17 cellular contexts compared by ENCODE assay signal in genomic region chr11:70244698-70245097, GRCh38. TPM values are rescaled to one million over a fixed set of nuclear protein-coding genes. Genes with fewer than 3 reads are reported as not detected.
A peak's percentile ranks its signal among the peaks of the same experiment; 100 is the strongest.
DNase-seq lines count a peak whose midpoint lies in the region; ATAC-seq, FAIRE-seq and TF ChIP-seq lines count a peak whose summit lies in the region.
"Had no signal": no experiment of that assay in that cellular context is flagged by ENCODE, and none has a peak within 500 bp of the region (broad histone marks: within the 10 kb centered on the region; RNA-seq: fewer than 3 reads in every experiment).

No MANE protein-coding gene starts in this region.

- peak; percentile 17 for FAIRE-seq in urothelium cell line (lab: Jason Lieb, UNC)

- no peak for DNase-seq in SK-N-SH
- DNase-seq in adipocyte (ENCODE audit: low read depth), result peak; percentile 54
- DNase-seq in hepatic stellate cell (ENCODE audit: low spot score), result peak; percentile 90
- DNase-seq in urothelium cell line (ENCODE audit: low spot score), result peak; percentile 51
- DNase-seq in cerebellar nuclear complex (lab: John Stamatoyannopoulos, UW), result no peak
- no peak for DNase-seq in ACHN
- DNase-seq: activated CD4-positive, alpha-beta T cell treated with anti-CD3 and anti-CD28 coated beads, Interleukin-2, amount 10 ng/mL, durations not matched to agents 24 days and 14 days; anterior cingulate cortex; DMS 273 treated with DMSO at 0.1 percent for 48 hours; effector memory CD4-positive, alpha-beta T cell; head of caudate nucleus; left ventricle myocardium inferior; MM.1S; NCI-H2171 treated with DMSO at 0.1 percent for 48 hours had no signal

- H3K27me3 ChIP-seq in SK-N-SH (ENCODE audit: insufficient read depth), result peaks cover under 1% of the 10 kb centered on the region; the same call in 1 of the 2 replicates
- no peaks in the 10 kb centered on the region for H3K27me3 ChIP-seq in adipocyte (replicated peaks; ENCODE audit: control insufficient read depth, insufficient read depth, low read length)

- TF ChIP-seq CTCF in SK-N-SH (IDR thresholded peaks at IDR 0.05), result no peak

- no peaks in the 10 kb centered on the region for H3K9me3 ChIP-seq in SK-N-SH
- H3K9me3 ChIP-seq in adipocyte (ENCODE audit: control insufficient read depth, low read length), result no peaks in the 10 kb centered on the region
- H3K9me3 ChIP-seq: left ventricle myocardium inferior had no signal

- H3F3A ChIP-seq in SK-N-SH (replicated peaks; ENCODE audit: insufficient read depth), result no peaks in the 10 kb centered on the region

- no peaks in the 10 kb centered on the region for H3K9me2 ChIP-seq in SK-N-SH

- no peaks in the 10 kb centered on the region; a peak in 1 of 4 replicates for H3K4me1 ChIP-seq in SK-N-SH (ENCODE audit: control insufficient read depth in 1 of 2, insufficient read depth in 2 of 2, low read depth in 1 of 2, low read length in 1 of 2)
- peaks cover 43% of the 10 kb centered on the region for H3K4me1 ChIP-seq in adipocyte (ENCODE audit: control insufficient read depth, insufficient read depth, low read length)
- H3K4me1 ChIP-seq: left ventricle myocardium inferior had no signal

- CTCF ChIA-PET in SK-N-SH (lab: Yijun Ruan, JAX), result no interaction called here

- no peak overlapping the region for H3K9ac ChIP-seq in SK-N-SH
- H3K9ac ChIP-seq in adipocyte (ENCODE audit: low read length), result peak overlapping the region; percentile 28

- WGBS in SK-N-SH (ENCODE audit: low lambda C conversion rate), result 58% methylated on average over 6 of the region's 7 CpGs

- ATAC-seq in SK-N-SH treated with all-trans-retinoic acid at 6 μM for 48 hours (no peak), GM19467 (IDR thresholded peaks at IDR 0.05; ENCODE audit: unreplicated experiment) (no peak)

- TF ChIP-seq EP300 in SK-N-SH (IDR thresholded peaks at IDR 0.05; ENCODE audit: borderline replicate concordance in 1 of 2, low read depth in 1 of 2, low read length in 1 of 2), result no peak

- no peak overlapping the region for H2AFZ ChIP-seq in SK-N-SH (ENCODE audit: low read depth)

- POLR2A ChIA-PET in SK-N-SH (lab: Yijun Ruan, JAX), result no interaction called here

- H3K4me2 ChIP-seq in SK-N-SH, result no peak overlapping the region

- H3K4me3 ChIP-seq in SK-N-SH (ENCODE audit: low read depth in 2 of 2, low read length in 1 of 2) (no peak overlapping the region), adipocyte (ENCODE audit: low read length) (peak overlapping the region; percentile 35)
- H3K4me3 ChIP-seq: left ventricle myocardium inferior had no signal

- H4K20me1 ChIP-seq in SK-N-SH (ENCODE audit: insufficient read depth), result no peaks in the 10 kb centered on the region

- TF ChIP-seq RAD21 in SK-N-SH (IDR thresholded peaks at IDR 0.05; ENCODE audit: low read length), result no peak

- no peaks in the 10 kb centered on the region for H3K79me2 ChIP-seq in SK-N-SH (ENCODE audit: insufficient read depth)

- in situ Hi-C loops in ACHN (cut with HindIII; ENCODE audit: low pct_ligation_motif_present, low pct_unique_long_range_greater_than_20kb, low sequenced_read_pairs), result no loop called here

- no peak overlapping the region for H3K27ac ChIP-seq in SK-N-SH (ENCODE audit: low read depth in 2 of 2, low read length in 1 of 2)
- H3K27ac ChIP-seq: 22Rv1, left ventricle myocardium inferior had no signal

- H3K36me3 ChIP-seq in SK-N-SH (replicated peaks in 1 of 2; ENCODE audit: control insufficient read depth in 1 of 2, insufficient read depth in 2 of 2, low read length in 1 of 2) (no peaks in the 10 kb centered on the region), adipocyte (ENCODE audit: control insufficient read depth, insufficient read depth, low read length, severe bottlenecking) (no peaks in the 10 kb centered on the region)
- H3K36me3 ChIP-seq: left ventricle myocardium inferior had no signal

TF ChIP-seq in SK-N-SH, 30 proteins besides CTCF, POLR2A, EP300 and RAD21:
- TF ChIP-seq TCF12 (IDR thresholded peaks at IDR 0.05), result no peak
- TF ChIP-seq MAX (IDR thresholded peaks at IDR 0.05; ENCODE audit: low read depth), result peak; percentile 21; the same call in 1 of the 2 replicates
- no peak for TF ChIP-seq POLR2AphosphoS5 (IDR thresholded peaks at IDR 0.05; ENCODE audit: low read depth, low read length)
- no peak for TF ChIP-seq CHD2 (IDR thresholded peaks at IDR 0.05; ENCODE audit: low read length, partially characterized antibody)

TF ChIP-seq in SK-N-SH treated with all-trans-retinoic acid at 6 μM for 48 hours, 23 proteins besides CTCF, POLR2A, EP300 and RAD21:
- no peak for TF ChIP-seq ZNF565 (CRISPR knock-in tag; conservative IDR thresholded peaks at IDR 0.05; ENCODE audit: low read depth)
- TF ChIP-seq ZNF70 (CRISPR knock-in tag; IDR thresholded peaks at IDR 0.05), result no peak
- TF ChIP-seq PATZ1 (CRISPR knock-in tag; IDR thresholded peaks at IDR 0.05; ENCODE audit: borderline replicate concordance), result no peak
- TF ChIP-seq TOX (CRISPR knock-in tag; IDR thresholded peaks at IDR 0.05; ENCODE audit: borderline replicate concordance), result no peak
- no peak for TF ChIP-seq ZC3H10 (CRISPR knock-in tag; IDR thresholded peaks at IDR 0.05)
- TF ChIP-seq BACH2 (CRISPR knock-in tag; IDR thresholded peaks at IDR 0.05; ENCODE audit: borderline replicate concordance), result no peak
- no peak for TF ChIP-seq SNAI2 (CRISPR knock-in tag; IDR thresholded peaks at IDR 0.05)
- TF ChIP-seq CSRNP3 (CRISPR knock-in tag; IDR thresholded peaks at IDR 0.05), result no peak
- TF ChIP-seq POU6F1 (CRISPR knock-in tag; IDR thresholded peaks at IDR 0.05; ENCODE audit: borderline replicate concordance, low read depth), result no peak
- no peak for TF ChIP-seq RARB (CRISPR knock-in tag; IDR thresholded peaks at IDR 0.05)
- no peak for TF ChIP-seq PPARA (CRISPR knock-in tag; IDR thresholded peaks at IDR 0.05; ENCODE audit: borderline replicate concordance)

RNA-seq across cellular contexts. Expression of gene PPFIA1, which starts 25.8 kb away (rescaled TPM):
- polyA plus RNA-seq in SK-N-SH (2012; rRNA removed), result 35.6 and 37.4 TPM in 2 replicates
- 17.9 and 23.3 TPM in 2 replicates for polyA plus RNA-seq in SK-N-SH (2012; cell fraction: cytosol; rRNA removed)
- 121 and 128 TPM in 2 replicates for polyA plus RNA-seq in SK-N-SH (2012; cell fraction: nucleus; rRNA removed)

RNA-seq across cellular contexts. Expression of gene FADD, which starts 41.6 kb away (rescaled TPM):
- polyA plus RNA-seq in SK-N-SH (2012; rRNA removed), result 23.8 and 28.3 TPM in 2 replicates
- 17.5 and 25.5 TPM in 2 replicates for polyA plus RNA-seq in SK-N-SH (2012; cell fraction: cytosol; rRNA removed)
- polyA plus RNA-seq in SK-N-SH (2012; cell fraction: nucleus; rRNA removed), result 15.9 and 16.5 TPM in 2 replicates

Comparison
In these comparisons a context has a peak if more than half of its experiments do, and no peak if none do; other contexts are left out.
1. DNase-seq: peak in adipocyte (single experiment), hepatic stellate cell (single experiment) and urothelium cell line (single experiment); none in SK-N-SH (single experiment), cerebellar nuclear complex (0 of 2) and ACHN (single experiment).